ENCODE assay signal across 21 cellular contexts in genomic region chr6:4509506-4509905, GRCh38.
"Had no signal": no experiment of that assay in that cellular context is flagged by ENCODE, and none has a peak within 500 bp of the region (broad histone marks: within the 10 kb centered on the region; RNA-seq: fewer than 3 reads in every experiment).

No MANE protein-coding gene starts in this region.

- H3K4me3 ChIP-seq: colonic mucosa, esophagus squamous epithelium, gastrocnemius medialis, heart right ventricle, left lung, lower lobe of right lung, mucosa of descending colon had no signal

- DNase-seq: cerebellar nuclear complex; colonic mucosa; cortex of kidney; effector CD8-positive, alpha-beta T cell; effector memory CD8-positive, alpha-beta T cell; esophagus squamous epithelium; foreskin fibroblast; foreskin melanocyte; gastrocnemius medialis; glutamatergic neuron; heart right ventricle; hippocampal formation; left cardiac atrium; left lung; left ventricle myocardium superior; lower lobe of right lung; mesenchymal stem cell; mucosa of descending colon had no signal

- H3K27ac ChIP-seq: colonic mucosa, esophagus squamous epithelium, gastrocnemius medialis, heart right ventricle, left lung, lower lobe of right lung had no signal

- H3K9me3 ChIP-seq: colonic mucosa, esophagus squamous epithelium, gastrocnemius medialis, heart right ventricle, left lung, lower lobe of right lung, mucosa of descending colon had no signal

- FAIRE-seq: endothelial cell of umbilical vein, islet of Langerhans, keratinocyte had no signal

- H3K36me3 ChIP-seq: colonic mucosa, esophagus squamous epithelium, gastrocnemius medialis, heart right ventricle, left lung, lower lobe of right lung had no signal

- H3K27me3 ChIP-seq: colonic mucosa, gastrocnemius medialis, heart right ventricle, left lung had no signal

- ATAC-seq: effector memory CD8-positive, alpha-beta T cell; gastrocnemius medialis; heart right ventricle; left cardiac atrium; left lung; left ventricle myocardium superior; lower lobe of right lung; mucosa of descending colon had no signal

- H3K4me1 ChIP-seq: colonic mucosa, esophagus squamous epithelium, gastrocnemius medialis, left lung, lower lobe of right lung had no signal
